In the genomic region with DNA sequence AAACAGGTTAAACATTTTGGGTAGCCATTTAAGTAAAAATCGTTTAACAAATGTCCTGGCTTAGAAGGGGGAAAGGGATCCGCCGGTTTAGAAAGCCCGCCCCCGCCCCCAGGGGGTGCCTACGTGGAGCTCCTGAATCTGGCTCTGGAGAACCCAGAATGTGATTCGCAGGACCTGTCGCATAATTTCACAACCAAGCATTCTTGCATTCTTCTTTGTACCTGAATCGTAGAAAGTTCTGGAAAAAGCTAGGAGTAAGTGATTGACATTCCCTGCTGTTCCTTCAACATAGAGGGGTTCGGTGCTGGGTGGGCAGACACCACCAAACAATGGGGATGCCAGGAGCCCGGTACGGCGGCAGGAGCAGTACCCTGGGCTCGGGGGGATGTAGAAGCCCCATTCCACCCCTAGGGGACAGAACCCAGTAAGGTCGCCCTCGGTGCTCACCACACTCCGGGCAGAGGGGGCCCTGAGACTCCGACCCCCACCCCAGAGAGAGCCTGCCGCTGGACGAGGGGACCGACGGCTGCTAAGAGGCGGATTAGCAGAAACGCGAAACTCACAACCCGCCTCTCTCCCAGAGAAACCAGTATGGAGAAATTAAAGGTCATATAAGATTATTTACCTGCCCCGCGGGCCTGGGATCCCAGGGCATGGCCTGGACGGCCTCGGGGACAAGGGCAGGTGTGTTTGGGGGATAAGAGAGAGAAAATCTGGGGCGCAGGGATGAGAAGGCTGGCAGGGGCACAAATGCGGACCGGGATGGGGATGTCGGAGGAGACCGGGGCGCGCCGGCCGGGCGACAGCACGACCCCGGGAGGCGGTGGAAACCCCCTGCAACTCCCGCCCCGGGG, we compare ENCODE assay signal across 8 cellular contexts. TPM values are rescaled to one million over a fixed set of nuclear protein-coding genes. Genes with fewer than 3 reads are reported as not detected.
DNase-seq lines count a peak whose midpoint lies in the region; ATAC-seq and TF ChIP-seq lines count a peak whose summit lies in the region.

No MANE protein-coding gene starts in this region.

- H3K9me3 ChIP-seq in SJSA1 (replicated peaks), result no peaks in the 10 kb centered on the region

- H3K23ac ChIP-seq in mesendoderm (ENCODE audit: low read length), result peak overlapping the region; percentile 33

- H3K18ac ChIP-seq in mesendoderm (ENCODE audit: low read length), result peak overlapping the region; percentile 62

- no CpG with 5 or more reads among the region's 45 CpGs for WGBS in mesendoderm (ENCODE audit: extremely low coverage, insufficient coverage, low lambda C conversion rate)
- WGBS in urinary bladder, result under 1% methylated on average over 45 of the region's 45 CpGs

- H4K8ac ChIP-seq in mesendoderm (ENCODE audit: low read depth, low read length), result no peak overlapping the region

- intact Hi-C loops in dorsolateral prefrontal cortex (cut with DNase I), result no loop called here

- H3K79me2 ChIP-seq in mesendoderm (ENCODE audit: control insufficient read depth, insufficient read depth, low read length), result peaks cover 19% of the 10 kb centered on the region

- peak overlapping the region; percentile 22 for H3K4ac ChIP-seq in mesendoderm (ENCODE audit: low read depth, low read length)

- H4K5ac ChIP-seq in mesendoderm (ENCODE audit: low read length), result no peak overlapping the region

- H2BK120ac ChIP-seq in mesendoderm (ENCODE audit: low read depth, low read length), result no peak overlapping the region

- H3K27me3 ChIP-seq in SJSA1 (replicated peaks) (no peaks in the 10 kb centered on the region), dorsolateral prefrontal cortex (no peaks in the 10 kb centered on the region), mesendoderm (ENCODE audit: insufficient read depth, low read length, poor library complexity) (no peaks in the 10 kb centered on the region)

- H3K27ac ChIP-seq in SJSA1 (peak overlapping the region; percentile 98), dorsolateral prefrontal cortex (peak overlapping the region in 49 of 59 donors; percentile 6 to 91 (median 70)), mesendoderm (ENCODE audit: low read depth, low read length) (peak overlapping the region; percentile 88), urinary bladder (ENCODE audit: low read depth) (peak overlapping the region; percentile 59)

- peak overlapping the region; percentile 42 for H3K4me2 ChIP-seq in mesendoderm (ENCODE audit: low read length)

- no peak overlapping the region for H2AK5ac ChIP-seq in mesendoderm (ENCODE audit: low read length)

- no peak overlapping the region for H2BK15ac ChIP-seq in mesendoderm (replicated peaks; ENCODE audit: low read depth)

- H3K9ac ChIP-seq in mesendoderm (ENCODE audit: low read length), result peak overlapping the region; percentile 94

- H3K4me3 ChIP-seq in SJSA1, result peak overlapping the region; percentile 66
- peak overlapping the region; percentile 57 to 93 (median 78) for H3K4me3 ChIP-seq in dorsolateral prefrontal cortex
- peak overlapping the region; percentile 84 for H3K4me3 ChIP-seq in mesendoderm (ENCODE audit: low read length)
- H3K4me3 ChIP-seq in urinary bladder (ENCODE audit: low read depth, low read length), result peak overlapping the region; percentile 63

- DNase-seq in DMS79 treated with DMSO at 0.1 percent for 48 hours (lab: John Stamatoyannopoulos, UW) (peak; percentile 39), SJSA1 (ENCODE audit: low read depth in 1 of 2, low spot score in 2 of 2) (peak in 1 of 2 experiments; percentile 49), dorsolateral prefrontal cortex (peak in 3 of 10 donors; percentile 7 to 48 (median 19)), mesendoderm (peak; percentile 85), COR-L47 (lab: John Stamatoyannopoulos, UW) (no peak)

- H3K4me1 ChIP-seq in SJSA1 (replicated peaks), result peaks cover 26% of the 10 kb centered on the region
- peaks cover 5% of the 10 kb centered on the region for H3K4me1 ChIP-seq in mesendoderm (ENCODE audit: control insufficient read depth, low read depth, low read length)
- no peaks in the 10 kb centered on the region for H3K4me1 ChIP-seq in urinary bladder (ENCODE audit: insufficient read depth)

- H3K36me3 ChIP-seq in SJSA1, result peaks cover 5% of the 10 kb centered on the region; the same call in 1 of the 2 replicates
- no peaks in the 10 kb centered on the region for H3K36me3 ChIP-seq in mesendoderm (ENCODE audit: control insufficient read depth, insufficient read depth, low read length)
- no peaks in the 10 kb centered on the region for H3K36me3 ChIP-seq in urinary bladder (ENCODE audit: insufficient read depth)

- H3K79me1 ChIP-seq in mesendoderm (ENCODE audit: low read length), result peaks cover 8% of the 10 kb centered on the region

- peak overlapping the region; percentile 94 for H3K56ac ChIP-seq in mesendoderm (ENCODE audit: low read length)

- peak in 4 of 56 donors; percentile 8 to 24 (median 11) for TF ChIP-seq CTCF in dorsolateral prefrontal cortex (IDR thresholded peaks at IDR 0.05 in 54 of 56, conservative IDR thresholded peaks at IDR 0.05 in 2 of 56; ENCODE audit: low read depth in 1 of 56, partially characterized antibody in 56 of 56)

- peak; percentile 42 for ATAC-seq in GM19351 (IDR thresholded peaks at IDR 0.05; ENCODE audit: unreplicated experiment)
- ATAC-seq in HG03196 (IDR thresholded peaks at IDR 0.05; ENCODE audit: unreplicated experiment), result peak; percentile 37

- peak overlapping the region; percentile 37 for H2BK5ac ChIP-seq in mesendoderm (ENCODE audit: low read length)

RNA-seq across cellular contexts. Expression of gene CSRP2, which starts 0.5 kb away (rescaled TPM):
- 113 and 147 TPM in 2 replicates for total RNA-seq in SJSA1 (2014; rRNA removed; shearing (Covaris generic))
- total RNA-seq in dorsolateral prefrontal cortex (10 to 100 TPM; 13.5 to 65.4 (median 26.9) TPM), urinary bladder (93.4 TPM)
- polyA plus RNA-seq in mesendoderm (2013, experiment 1 of 2), result 112 TPM
- 111 TPM for polyA plus RNA-seq in mesendoderm (2013, experiment 2 of 2)
- 83.2 TPM for polyA plus RNA-seq in urinary bladder
